1 cellular context compared by ENCODE assay signal in the genomic region with DNA sequence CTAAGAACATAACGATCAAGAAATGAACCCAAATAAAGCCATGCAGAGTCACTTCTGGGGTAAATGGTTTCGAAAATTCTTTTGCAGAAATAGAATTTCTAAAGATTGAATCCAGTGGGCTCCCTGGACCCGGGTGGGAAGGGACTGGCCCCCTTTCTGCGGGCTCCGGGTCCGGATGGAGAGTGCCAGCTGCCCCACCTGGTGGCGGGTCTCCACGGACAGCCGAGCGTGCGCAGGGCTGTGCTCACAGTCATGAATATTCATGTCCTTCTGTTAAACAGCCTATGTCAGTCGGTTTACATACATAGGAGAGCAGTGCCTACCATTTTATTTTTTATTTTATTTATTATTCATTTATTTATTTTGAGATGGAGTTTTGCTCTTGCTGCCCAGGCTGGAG.
TF ChIP-seq lines count a peak whose summit lies in the region.

No MANE protein-coding gene starts in this region.

TF ChIP-seq in K562, 482 proteins besides CTCF, POLR2A, EP300 and RAD21 (continued from another document and continues in another):
- TF ChIP-seq, protein P1, sequence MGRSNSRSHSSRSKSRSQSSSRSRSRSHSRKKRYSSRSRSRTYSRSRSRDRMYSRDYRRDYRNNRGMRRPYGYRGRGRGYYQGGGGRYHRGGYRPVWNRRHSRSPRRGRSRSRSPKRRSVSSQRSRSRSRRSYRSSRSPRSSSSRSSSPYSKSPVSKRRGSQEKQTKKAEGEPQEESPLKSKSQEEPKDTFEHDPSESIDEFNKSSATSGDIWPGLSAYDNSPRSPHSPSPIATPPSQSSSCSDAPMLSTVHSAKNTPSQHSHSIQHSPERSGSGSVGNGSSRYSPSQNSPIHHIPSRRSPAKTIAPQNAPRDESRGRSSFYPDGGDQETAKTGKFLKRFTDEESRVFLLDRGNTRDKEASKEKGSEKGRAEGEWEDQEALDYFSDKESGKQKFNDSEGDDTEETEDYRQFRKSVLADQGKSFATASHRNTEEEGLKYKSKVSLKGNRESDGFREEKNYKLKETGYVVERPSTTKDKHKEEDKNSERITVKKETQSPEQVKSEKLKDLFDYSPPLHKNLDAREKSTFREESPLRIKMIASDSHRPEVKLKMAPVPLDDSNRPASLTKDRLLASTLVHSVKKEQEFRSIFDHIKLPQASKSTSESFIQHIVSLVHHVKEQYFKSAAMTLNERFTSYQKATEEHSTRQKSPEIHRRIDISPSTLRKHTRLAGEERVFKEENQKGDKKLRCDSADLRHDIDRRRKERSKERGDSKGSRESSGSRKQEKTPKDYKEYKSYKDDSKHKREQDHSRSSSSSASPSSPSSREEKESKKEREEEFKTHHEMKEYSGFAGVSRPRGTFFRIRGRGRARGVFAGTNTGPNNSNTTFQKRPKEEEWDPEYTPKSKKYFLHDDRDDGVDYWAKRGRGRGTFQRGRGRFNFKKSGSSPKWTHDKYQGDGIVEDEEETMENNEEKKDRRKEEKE (IDR thresholded peaks at IDR 0.05; ENCODE audit: borderline replicate concordance in 1 of 2, control insufficient read depth in 1 of 2, low read depth in 2 of 2, low read length in 1 of 2) = no peak
- TF ChIP-seq, protein P2, sequence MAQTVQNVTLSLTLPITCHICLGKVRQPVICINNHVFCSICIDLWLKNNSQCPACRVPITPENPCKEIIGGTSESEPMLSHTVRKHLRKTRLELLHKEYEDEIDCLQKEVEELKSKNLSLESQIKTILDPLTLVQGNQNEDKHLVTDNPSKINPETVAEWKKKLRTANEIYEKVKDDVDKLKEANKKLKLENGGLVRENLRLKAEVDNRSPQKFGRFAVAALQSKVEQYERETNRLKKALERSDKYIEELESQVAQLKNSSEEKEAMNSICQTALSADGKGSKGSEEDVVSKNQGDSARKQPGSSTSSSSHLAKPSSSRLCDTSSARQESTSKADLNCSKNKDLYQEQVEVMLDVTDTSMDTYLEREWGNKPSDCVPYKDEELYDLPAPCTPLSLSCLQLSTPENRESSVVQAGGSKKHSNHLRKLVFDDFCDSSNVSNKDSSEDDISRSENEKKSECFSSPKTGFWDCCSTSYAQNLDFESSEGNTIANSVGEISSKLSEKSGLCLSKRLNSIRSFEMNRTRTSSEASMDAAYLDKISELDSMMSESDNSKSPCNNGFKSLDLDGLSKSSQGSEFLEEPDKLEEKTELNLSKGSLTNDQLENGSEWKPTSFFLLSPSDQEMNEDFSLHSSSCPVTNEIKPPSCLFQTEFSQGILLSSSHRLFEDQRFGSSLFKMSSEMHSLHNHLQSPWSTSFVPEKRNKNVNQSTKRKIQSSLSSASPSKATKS (CRISPR knock-in tag; IDR thresholded peaks at IDR 0.05) = 0 out of 2 replicates have a peak, but pooled peaks have one; percentile 29
- TF ChIP-seq, protein P3, sequence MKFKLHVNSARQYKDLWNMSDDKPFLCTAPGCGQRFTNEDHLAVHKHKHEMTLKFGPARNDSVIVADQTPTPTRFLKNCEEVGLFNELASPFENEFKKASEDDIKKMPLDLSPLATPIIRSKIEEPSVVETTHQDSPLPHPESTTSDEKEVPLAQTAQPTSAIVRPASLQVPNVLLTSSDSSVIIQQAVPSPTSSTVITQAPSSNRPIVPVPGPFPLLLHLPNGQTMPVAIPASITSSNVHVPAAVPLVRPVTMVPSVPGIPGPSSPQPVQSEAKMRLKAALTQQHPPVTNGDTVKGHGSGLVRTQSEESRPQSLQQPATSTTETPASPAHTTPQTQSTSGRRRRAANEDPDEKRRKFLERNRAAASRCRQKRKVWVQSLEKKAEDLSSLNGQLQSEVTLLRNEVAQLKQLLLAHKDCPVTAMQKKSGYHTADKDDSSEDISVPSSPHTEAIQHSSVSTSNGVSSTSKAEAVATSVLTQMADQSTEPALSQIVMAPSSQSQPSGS (CRISPR knock-in tag; IDR thresholded peaks at IDR 0.05) = no peak
- TF ChIP-seq GTF2F1 (IDR thresholded peaks at IDR 0.05; ENCODE audit: low read depth, low read length) = no peak
- TF ChIP-seq ZNF24 (IDR thresholded peaks at IDR 0.05) = no peak
- no peak for TF ChIP-seq CBFA2T3 (IDR thresholded peaks at IDR 0.05)
- no peak for TF ChIP-seq ILF3 (IDR thresholded peaks at IDR 0.05; ENCODE audit: borderline replicate concordance)
- TF ChIP-seq, protein P4, sequence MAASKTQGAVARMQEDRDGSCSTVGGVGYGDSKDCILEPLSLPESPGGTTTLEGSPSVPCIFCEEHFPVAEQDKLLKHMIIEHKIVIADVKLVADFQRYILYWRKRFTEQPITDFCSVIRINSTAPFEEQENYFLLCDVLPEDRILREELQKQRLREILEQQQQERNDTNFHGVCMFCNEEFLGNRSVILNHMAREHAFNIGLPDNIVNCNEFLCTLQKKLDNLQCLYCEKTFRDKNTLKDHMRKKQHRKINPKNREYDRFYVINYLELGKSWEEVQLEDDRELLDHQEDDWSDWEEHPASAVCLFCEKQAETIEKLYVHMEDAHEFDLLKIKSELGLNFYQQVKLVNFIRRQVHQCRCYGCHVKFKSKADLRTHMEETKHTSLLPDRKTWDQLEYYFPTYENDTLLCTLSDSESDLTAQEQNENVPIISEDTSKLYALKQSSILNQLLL (CRISPR knock-in tag; IDR thresholded peaks at IDR 0.05; ENCODE audit: borderline replicate concordance) = no peak
- no peak for TF ChIP-seq EHMT2 (IDR thresholded peaks at IDR 0.05)
- TF ChIP-seq, protein P5, sequence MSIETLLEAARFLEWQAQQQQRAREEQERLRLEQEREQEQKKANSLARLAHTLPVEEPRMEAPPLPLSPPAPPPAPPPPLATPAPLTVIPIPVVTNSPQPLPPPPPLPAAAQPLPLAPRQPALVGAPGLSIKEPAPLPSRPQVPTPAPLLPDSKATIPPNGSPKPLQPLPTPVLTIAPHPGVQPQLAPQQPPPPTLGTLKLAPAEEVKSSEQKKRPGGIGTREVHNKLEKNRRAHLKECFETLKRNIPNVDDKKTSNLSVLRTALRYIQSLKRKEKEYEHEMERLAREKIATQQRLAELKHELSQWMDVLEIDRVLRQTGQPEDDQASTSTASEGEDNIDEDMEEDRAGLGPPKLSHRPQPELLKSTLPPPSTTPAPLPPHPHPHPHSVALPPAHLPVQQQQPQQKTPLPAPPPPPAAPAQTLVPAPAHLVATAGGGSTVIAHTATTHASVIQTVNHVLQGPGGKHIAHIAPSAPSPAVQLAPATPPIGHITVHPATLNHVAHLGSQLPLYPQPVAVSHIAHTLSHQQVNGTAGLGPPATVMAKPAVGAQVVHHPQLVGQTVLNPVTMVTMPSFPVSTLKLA (conservative IDR thresholded peaks at IDR 0.05) = 0 out of 4 replicates have a peak, but pooled peaks of 1 of the 2 experiments have one; percentile 20
- no peak for TF ChIP-seq KDM5B (IDR thresholded peaks at IDR 0.05; ENCODE audit: insufficient replicate concordance, low read depth, low read length)
- TF ChIP-seq, protein P6, sequence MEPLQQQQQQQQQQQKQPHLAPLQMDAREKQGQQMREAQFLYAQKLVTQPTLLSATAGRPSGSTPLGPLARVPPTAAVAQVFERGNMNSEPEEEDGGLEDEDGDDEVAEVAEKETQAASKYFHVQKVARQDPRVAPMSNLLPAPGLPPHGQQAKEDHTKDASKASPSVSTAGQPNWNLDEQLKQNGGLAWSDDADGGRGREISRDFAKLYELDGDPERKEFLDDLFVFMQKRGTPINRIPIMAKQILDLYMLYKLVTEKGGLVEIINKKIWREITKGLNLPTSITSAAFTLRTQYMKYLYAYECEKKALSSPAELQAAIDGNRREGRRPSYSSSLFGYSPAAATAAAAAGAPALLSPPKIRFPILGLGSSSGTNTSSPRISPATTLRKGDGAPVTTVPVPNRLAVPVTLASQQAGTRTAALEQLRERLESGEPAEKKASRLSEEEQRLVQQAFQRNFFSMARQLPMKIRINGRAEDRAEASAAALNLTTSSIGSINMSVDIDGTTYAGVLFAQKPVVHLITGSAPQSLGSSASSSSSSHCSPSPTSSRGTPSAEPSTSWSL (CRISPR knock-in tag; IDR thresholded peaks at IDR 0.05; ENCODE audit: borderline replicate concordance) = no peak
- TF ChIP-seq, protein P7, sequence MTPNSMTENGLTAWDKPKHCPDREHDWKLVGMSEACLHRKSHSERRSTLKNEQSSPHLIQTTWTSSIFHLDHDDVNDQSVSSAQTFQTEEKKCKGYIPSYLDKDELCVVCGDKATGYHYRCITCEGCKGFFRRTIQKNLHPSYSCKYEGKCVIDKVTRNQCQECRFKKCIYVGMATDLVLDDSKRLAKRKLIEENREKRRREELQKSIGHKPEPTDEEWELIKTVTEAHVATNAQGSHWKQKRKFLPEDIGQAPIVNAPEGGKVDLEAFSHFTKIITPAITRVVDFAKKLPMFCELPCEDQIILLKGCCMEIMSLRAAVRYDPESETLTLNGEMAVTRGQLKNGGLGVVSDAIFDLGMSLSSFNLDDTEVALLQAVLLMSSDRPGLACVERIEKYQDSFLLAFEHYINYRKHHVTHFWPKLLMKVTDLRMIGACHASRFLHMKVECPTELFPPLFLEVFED (CRISPR knock-in tag; conservative IDR thresholded peaks at IDR 0.05) = no peak
- no peak for TF ChIP-seq NUFIP1 (IDR thresholded peaks at IDR 0.05; ENCODE audit: partially characterized antibody)
- no peak for TF ChIP-seq ZNF354B (CRISPR knock-in tag; IDR thresholded peaks at IDR 0.05)
- TF ChIP-seq ZNF282 (CRISPR knock-in tag; IDR thresholded peaks at IDR 0.05) = no peak
- TF ChIP-seq, protein P8, sequence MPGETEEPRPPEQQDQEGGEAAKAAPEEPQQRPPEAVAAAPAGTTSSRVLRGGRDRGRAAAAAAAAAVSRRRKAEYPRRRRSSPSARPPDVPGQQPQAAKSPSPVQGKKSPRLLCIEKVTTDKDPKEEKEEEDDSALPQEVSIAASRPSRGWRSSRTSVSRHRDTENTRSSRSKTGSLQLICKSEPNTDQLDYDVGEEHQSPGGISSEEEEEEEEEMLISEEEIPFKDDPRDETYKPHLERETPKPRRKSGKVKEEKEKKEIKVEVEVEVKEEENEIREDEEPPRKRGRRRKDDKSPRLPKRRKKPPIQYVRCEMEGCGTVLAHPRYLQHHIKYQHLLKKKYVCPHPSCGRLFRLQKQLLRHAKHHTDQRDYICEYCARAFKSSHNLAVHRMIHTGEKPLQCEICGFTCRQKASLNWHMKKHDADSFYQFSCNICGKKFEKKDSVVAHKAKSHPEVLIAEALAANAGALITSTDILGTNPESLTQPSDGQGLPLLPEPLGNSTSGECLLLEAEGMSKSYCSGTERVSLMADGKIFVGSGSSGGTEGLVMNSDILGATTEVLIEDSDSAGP (CRISPR knock-in tag; IDR thresholded peaks at IDR 0.05) = no peak
- TF ChIP-seq, protein P9, sequence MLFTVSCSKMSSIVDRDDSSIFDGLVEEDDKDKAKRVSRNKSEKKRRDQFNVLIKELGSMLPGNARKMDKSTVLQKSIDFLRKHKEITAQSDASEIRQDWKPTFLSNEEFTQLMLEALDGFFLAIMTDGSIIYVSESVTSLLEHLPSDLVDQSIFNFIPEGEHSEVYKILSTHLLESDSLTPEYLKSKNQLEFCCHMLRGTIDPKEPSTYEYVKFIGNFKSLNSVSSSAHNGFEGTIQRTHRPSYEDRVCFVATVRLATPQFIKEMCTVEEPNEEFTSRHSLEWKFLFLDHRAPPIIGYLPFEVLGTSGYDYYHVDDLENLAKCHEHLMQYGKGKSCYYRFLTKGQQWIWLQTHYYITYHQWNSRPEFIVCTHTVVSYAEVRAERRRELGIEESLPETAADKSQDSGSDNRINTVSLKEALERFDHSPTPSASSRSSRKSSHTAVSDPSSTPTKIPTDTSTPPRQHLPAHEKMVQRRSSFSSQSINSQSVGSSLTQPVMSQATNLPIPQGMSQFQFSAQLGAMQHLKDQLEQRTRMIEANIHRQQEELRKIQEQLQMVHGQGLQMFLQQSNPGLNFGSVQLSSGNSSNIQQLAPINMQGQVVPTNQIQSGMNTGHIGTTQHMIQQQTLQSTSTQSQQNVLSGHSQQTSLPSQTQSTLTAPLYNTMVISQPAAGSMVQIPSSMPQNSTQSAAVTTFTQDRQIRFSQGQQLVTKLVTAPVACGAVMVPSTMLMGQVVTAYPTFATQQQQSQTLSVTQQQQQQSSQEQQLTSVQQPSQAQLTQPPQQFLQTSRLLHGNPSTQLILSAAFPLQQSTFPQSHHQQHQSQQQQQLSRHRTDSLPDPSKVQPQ (CRISPR knock-in tag; IDR thresholded peaks at IDR 0.05; ENCODE audit: borderline replicate concordance) = no peak
- no peak for TF ChIP-seq ZNF224 (CRISPR knock-in tag; IDR thresholded peaks at IDR 0.05)
- no peak for TF ChIP-seq RBFOX2 (IDR thresholded peaks at IDR 0.05; ENCODE audit: low read depth, low read length)
- TF ChIP-seq, protein P10, sequence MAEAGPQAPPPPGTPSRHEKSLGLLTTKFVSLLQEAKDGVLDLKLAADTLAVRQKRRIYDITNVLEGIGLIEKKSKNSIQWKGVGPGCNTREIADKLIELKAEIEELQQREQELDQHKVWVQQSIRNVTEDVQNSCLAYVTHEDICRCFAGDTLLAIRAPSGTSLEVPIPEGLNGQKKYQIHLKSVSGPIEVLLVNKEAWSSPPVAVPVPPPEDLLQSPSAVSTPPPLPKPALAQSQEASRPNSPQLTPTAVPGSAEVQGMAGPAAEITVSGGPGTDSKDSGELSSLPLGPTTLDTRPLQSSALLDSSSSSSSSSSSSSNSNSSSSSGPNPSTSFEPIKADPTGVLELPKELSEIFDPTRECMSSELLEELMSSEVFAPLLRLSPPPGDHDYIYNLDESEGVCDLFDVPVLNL (CRISPR knock-in tag; IDR thresholded peaks at IDR 0.05; ENCODE audit: low read depth) = no peak
- TF ChIP-seq, protein P11, sequence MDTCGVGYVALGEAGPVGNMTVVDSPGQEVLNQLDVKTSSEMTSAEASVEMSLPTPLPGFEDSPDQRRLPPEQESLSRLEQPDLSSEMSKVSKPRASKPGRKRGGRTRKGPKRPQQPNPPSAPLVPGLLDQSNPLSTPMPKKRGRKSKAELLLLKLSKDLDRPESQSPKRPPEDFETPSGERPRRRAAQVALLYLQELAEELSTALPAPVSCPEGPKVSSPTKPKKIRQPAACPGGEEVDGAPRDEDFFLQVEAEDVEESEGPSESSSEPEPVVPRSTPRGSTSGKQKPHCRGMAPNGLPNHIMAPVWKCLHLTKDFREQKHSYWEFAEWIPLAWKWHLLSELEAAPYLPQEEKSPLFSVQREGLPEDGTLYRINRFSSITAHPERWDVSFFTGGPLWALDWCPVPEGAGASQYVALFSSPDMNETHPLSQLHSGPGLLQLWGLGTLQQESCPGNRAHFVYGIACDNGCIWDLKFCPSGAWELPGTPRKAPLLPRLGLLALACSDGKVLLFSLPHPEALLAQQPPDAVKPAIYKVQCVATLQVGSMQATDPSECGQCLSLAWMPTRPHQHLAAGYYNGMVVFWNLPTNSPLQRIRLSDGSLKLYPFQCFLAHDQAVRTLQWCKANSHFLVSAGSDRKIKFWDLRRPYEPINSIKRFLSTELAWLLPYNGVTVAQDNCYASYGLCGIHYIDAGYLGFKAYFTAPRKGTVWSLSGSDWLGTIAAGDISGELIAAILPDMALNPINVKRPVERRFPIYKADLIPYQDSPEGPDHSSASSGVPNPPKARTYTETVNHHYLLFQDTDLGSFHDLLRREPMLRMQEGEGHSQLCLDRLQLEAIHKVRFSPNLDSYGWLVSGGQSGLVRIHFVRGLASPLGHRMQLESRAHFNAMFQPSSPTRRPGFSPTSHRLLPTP (IDR thresholded peaks at IDR 0.05; ENCODE audit: borderline replicate concordance, extremely low read depth, insufficient read length) = no peak
- TF ChIP-seq, protein P12, sequence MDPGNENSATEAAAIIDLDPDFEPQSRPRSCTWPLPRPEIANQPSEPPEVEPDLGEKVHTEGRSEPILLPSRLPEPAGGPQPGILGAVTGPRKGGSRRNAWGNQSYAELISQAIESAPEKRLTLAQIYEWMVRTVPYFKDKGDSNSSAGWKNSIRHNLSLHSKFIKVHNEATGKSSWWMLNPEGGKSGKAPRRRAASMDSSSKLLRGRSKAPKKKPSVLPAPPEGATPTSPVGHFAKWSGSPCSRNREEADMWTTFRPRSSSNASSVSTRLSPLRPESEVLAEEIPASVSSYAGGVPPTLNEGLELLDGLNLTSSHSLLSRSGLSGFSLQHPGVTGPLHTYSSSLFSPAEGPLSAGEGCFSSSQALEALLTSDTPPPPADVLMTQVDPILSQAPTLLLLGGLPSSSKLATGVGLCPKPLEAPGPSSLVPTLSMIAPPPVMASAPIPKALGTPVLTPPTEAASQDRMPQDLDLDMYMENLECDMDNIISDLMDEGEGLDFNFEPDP (CRISPR knock-in tag; IDR thresholded peaks at IDR 0.05) = no peak
- no peak for TF ChIP-seq TCF7L2 (IDR thresholded peaks at IDR 0.05; ENCODE audit: low read depth, low read length)
- no peak for TF ChIP-seq NFXL1 (CRISPR knock-in tag; IDR thresholded peaks at IDR 0.05)
- TF ChIP-seq HMGN3 (IDR thresholded peaks at IDR 0.05; ENCODE audit: borderline replicate concordance, extremely low read depth, insufficient read length, low read depth, low read length) = no peak
- peak; percentile 23 for TF ChIP-seq DACH1 (IDR thresholded peaks at IDR 0.05; ENCODE audit: partially characterized antibody)
